Comparison of ENCODE assay signal across 9 cellular contexts in the genomic region with DNA sequence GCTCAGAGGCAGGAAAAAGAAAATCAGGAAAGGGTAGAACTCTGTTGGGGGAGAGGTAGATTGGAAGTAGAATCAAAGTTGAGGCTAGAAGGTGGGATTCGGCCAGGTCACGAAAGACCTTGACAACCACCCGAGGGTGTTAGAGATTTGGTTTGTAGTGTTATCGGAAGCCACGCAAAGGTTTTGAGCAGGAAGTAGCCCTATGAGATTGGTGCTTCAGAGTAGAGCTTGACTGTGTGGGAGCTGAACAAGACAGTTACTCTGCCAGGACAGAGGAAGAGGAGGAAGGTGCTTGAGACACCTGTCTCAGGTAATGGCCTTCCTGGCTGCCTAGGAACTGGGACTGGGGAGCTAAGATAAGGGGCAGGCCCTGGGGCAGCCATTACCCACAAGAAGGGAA.
DNase-seq lines count a peak whose midpoint lies in the region; ATAC-seq and TF ChIP-seq lines count a peak whose summit lies in the region.
"Had no signal": no experiment of that assay in that cellular context is flagged by ENCODE, and none has a peak within 500 bp of the region (broad histone marks: within the 10 kb centered on the region; RNA-seq: fewer than 3 reads in every experiment).

No MANE protein-coding gene starts in this region.

- no peak for DNase-seq in activated naive CD4-positive, alpha-beta T cell treated with anti-CD3 and anti-CD28 coated beads, Interleukin-2, amount 50 U/mL, for 16 hours
- peak in 3 of 9 donors; percentile 22 to 26 (median 25) for DNase-seq in naive thymus-derived CD4-positive, alpha-beta T cell
- DNase-seq in transverse colon (no peak), SKM-1 treated with dmso at 0.1 percent for 144 hours (lab: John Stamatoyannopoulos, UW; ENCODE audit: unreplicated experiment) (no peak), GOT3 (lab: John Stamatoyannopoulos, UW) (no peak), 8988T (no peak)
- DNase-seq: islet precursor cell had no signal

- no peak for TF ChIP-seq CTCF in transverse colon (IDR thresholded peaks at IDR 0.05)

- 75 to 83% methylated on average over 5 of the region's 5 CpGs for WGBS in transverse colon (ENCODE audit: low coverage in 1 of 2), 2 donors

- H3K27ac Mint-ChIP-seq in activated naive CD4-positive, alpha-beta T cell treated with anti-CD3 and anti-CD28 coated beads, Interleukin-2, amount 50 U/mL, for 24 hours = peak overlapping the region; percentile 98
- H3K27ac Mint-ChIP-seq in activated naive CD8-positive, alpha-beta T cell = peak overlapping the region; percentile 96
- H3K27ac Mint-ChIP-seq in naive thymus-derived CD4-positive, alpha-beta T cell = peak overlapping the region; percentile 90 to 98 (median 95)

- H3K27ac ChIP-seq in naive thymus-derived CD4-positive, alpha-beta T cell (ENCODE audit: low read depth, low read length) = peak overlapping the region; percentile 70
- H3K27ac ChIP-seq in transverse colon = peak overlapping the region; percentile 66 to 82 (median 77)

- H3K27me3 ChIP-seq in naive thymus-derived CD4-positive, alpha-beta T cell (ENCODE audit: control insufficient read depth in 2 of 2, insufficient read depth in 2 of 2, low read length in 2 of 2) = no peaks in the 10 kb centered on the region
- H3K27me3 ChIP-seq in transverse colon = no peaks in the 10 kb centered on the region

- H3K9me3 Mint-ChIP-seq in activated naive CD4-positive, alpha-beta T cell treated with anti-CD3 and anti-CD28 coated beads, Interleukin-2, amount 50 U/mL, for 24 hours = peaks cover 19% of the 10 kb centered on the region
- H3K9me3 Mint-ChIP-seq in activated naive CD8-positive, alpha-beta T cell (ENCODE audit: low read depth) = peaks cover 12% of the 10 kb centered on the region
- peaks cover 7 to 22% (median 11%) of the 10 kb centered on the region in 11 donors for H3K9me3 Mint-ChIP-seq in naive thymus-derived CD4-positive, alpha-beta T cell

- peaks cover 97% of the 10 kb centered on the region for H3K4me1 Mint-ChIP-seq in activated naive CD4-positive, alpha-beta T cell treated with anti-CD3 and anti-CD28 coated beads, Interleukin-2, amount 50 U/mL, for 24 hours
- peaks cover 96% of the 10 kb centered on the region for H3K4me1 Mint-ChIP-seq in activated naive CD8-positive, alpha-beta T cell (ENCODE audit: low read depth)
- peaks cover 70 to 100% (median 97%) of the 10 kb centered on the region in 7 donors for H3K4me1 Mint-ChIP-seq in naive thymus-derived CD4-positive, alpha-beta T cell

- TF ChIP-seq EP300 in transverse colon (IDR thresholded peaks at IDR 0.05; ENCODE audit: low read depth) = no peak

- POLR2A ChIA-PET in naive thymus-derived CD4-positive, alpha-beta T cell (lab: Charles Lee) = interaction anchor here (1.0 to 2.7 kb wide), 13 partner anchors 10 to 480 kb away, joined by 3 to 18 read pairs (median 6); partner anchors contain the start of genes ATXN3, CPSF2 and NDUFB1

- H3K9me3 ChIP-seq in naive thymus-derived CD4-positive, alpha-beta T cell (ENCODE audit: control insufficient read depth in 2 of 3, low read length in 3 of 3) = no peaks in the 10 kb centered on the region
- no peaks in the 10 kb centered on the region for H3K9me3 ChIP-seq in transverse colon

- H3K36me3 ChIP-seq in naive thymus-derived CD4-positive, alpha-beta T cell (ENCODE audit: control insufficient read depth in 2 of 3, insufficient read depth in 3 of 3, low read length in 3 of 3) = no peaks in the 10 kb centered on the region
- no peaks in the 10 kb centered on the region for H3K36me3 ChIP-seq in transverse colon

- in situ Hi-C loops in transverse colon (cut with MboI; ENCODE audit: low pct_ligation_motif_present in 1 of 4, low pct_unique_long_range_greater_than_20kb in 1 of 4, low sequenced_read_pairs in 3 of 4) = no loop called here

- H3K27me3 Mint-ChIP-seq in activated naive CD4-positive, alpha-beta T cell treated with anti-CD3 and anti-CD28 coated beads, Interleukin-2, amount 50 U/mL, for 24 hours = no peaks in the 10 kb centered on the region
- no peaks in the 10 kb centered on the region for H3K27me3 Mint-ChIP-seq in activated naive CD8-positive, alpha-beta T cell
- H3K27me3 Mint-ChIP-seq in naive thymus-derived CD4-positive, alpha-beta T cell = peaks cover 0 to 17% (median 0%) of the 10 kb centered on the region in 5 donors

- intact Hi-C loops in naive thymus-derived CD4-positive, alpha-beta T cell (cut with micrococcal nuclease) = loop anchor here (1.0 to 5.0 kb wide), 10 partner anchors 16 to 75 kb away; partner anchors contain the start of gene RIN3 (in 1 of the 2)
- intact Hi-C loops in transverse colon (cut with DNase I; ENCODE audit: low total_unique reads) = no loop called here

- ATAC-seq in naive thymus-derived CD4-positive, alpha-beta T cell = peak; percentile 30

- H3K4me1 ChIP-seq in naive thymus-derived CD4-positive, alpha-beta T cell (ENCODE audit: control insufficient read depth in 2 of 2, insufficient read depth in 2 of 2, low read length in 2 of 2) = peaks cover 85% of the 10 kb centered on the region in 2 donors
- H3K4me1 ChIP-seq in transverse colon = peaks cover 18 to 45% (median 25%) of the 10 kb centered on the region in 4 donors

- H3K4me3 Mint-ChIP-seq in activated naive CD4-positive, alpha-beta T cell treated with anti-CD3 and anti-CD28 coated beads, Interleukin-2, amount 50 U/mL, for 24 hours = peak overlapping the region; percentile 81
- H3K4me3 Mint-ChIP-seq in activated naive CD8-positive, alpha-beta T cell = peak overlapping the region; percentile 82
- peak overlapping the region; percentile 67 to 87 (median 76) for H3K4me3 Mint-ChIP-seq in naive thymus-derived CD4-positive, alpha-beta T cell

- H3K36me3 Mint-ChIP-seq in activated naive CD4-positive, alpha-beta T cell treated with anti-CD3 and anti-CD28 coated beads, Interleukin-2, amount 50 U/mL, for 24 hours = peaks cover 15% of the 10 kb centered on the region
- H3K36me3 Mint-ChIP-seq in activated naive CD8-positive, alpha-beta T cell = peaks cover 34% of the 10 kb centered on the region
- peaks cover 7 to 58% (median 20%) of the 10 kb centered on the region in 5 donors for H3K36me3 Mint-ChIP-seq in naive thymus-derived CD4-positive, alpha-beta T cell

- no peak for TF ChIP-seq POLR2A in transverse colon (IDR thresholded peaks at IDR 0.05)

- CTCF ChIA-PET in naive thymus-derived CD4-positive, alpha-beta T cell (lab: Charles Lee) = interaction anchor here (0.7 to 2.6 kb wide), 8 partner anchors 10 to 97 kb away, joined by 3 to 10 read pairs (median 5); no protein-coding TSS in a partner anchor

- peak overlapping the region; percentile 33 for H3K4me3 ChIP-seq in naive thymus-derived CD4-positive, alpha-beta T cell (ENCODE audit: low read length)
- H3K4me3 ChIP-seq in transverse colon = no peak overlapping the region
